Comparison of ENCODE assay signal across 14 cellular contexts in genomic region chr16:50408001-50408400, GRCh38. TPM values are rescaled to one million over a fixed set of nuclear protein-coding genes. Genes with fewer than 3 reads are reported as not detected.
DNase-seq lines count a peak whose midpoint lies in the region; ATAC-seq and TF ChIP-seq lines count a peak whose summit lies in the region.
"Had no signal": no experiment of that assay in that cellular context is flagged by ENCODE, and none has a peak within 500 bp of the region (broad histone marks: within the 10 kb centered on the region; RNA-seq: fewer than 3 reads in every experiment).

No MANE protein-coding gene starts in this region.

- no peaks in the 10 kb centered on the region for H3K27me3 ChIP-seq in effector memory CD4-positive, alpha-beta T cell (replicated peaks; ENCODE audit: control insufficient read depth, insufficient read depth, low read length, poor library complexity, severe bottlenecking)
- H3K27me3 ChIP-seq: BE2C had no signal

- peak; percentile 43 for DNase-seq in NCI-H226
- peak; percentile 28 for DNase-seq in epithelial cell of esophagus (ENCODE audit: low read depth)
- no peak for DNase-seq in omental fat pad (ENCODE audit: low spot score)
- no peak for DNase-seq in effector memory CD4-positive, alpha-beta T cell
- DNase-seq: ACHN; BE2C; C1 segment of cervical spinal cord; CD4-positive, alpha-beta T cell; DMS153; DMS79; GDM1 had no signal

- H3K4me1 ChIP-seq in effector memory CD4-positive, alpha-beta T cell (ENCODE audit: control insufficient read depth, insufficient read depth, low read length, poor library complexity, severe bottlenecking) = no peaks in the 10 kb centered on the region
- H3K4me1 ChIP-seq: BE2C, HAP-1 had no signal

- ATAC-seq in omental fat pad (ENCODE audit: low FRiP score) = peak; percentile 57
- no peak for ATAC-seq in HG03280 (IDR thresholded peaks at IDR 0.05; ENCODE audit: unreplicated experiment)
- no peak for ATAC-seq in GM18858 (IDR thresholded peaks at IDR 0.05; ENCODE audit: unreplicated experiment)

- H3K36me3 ChIP-seq in effector memory CD4-positive, alpha-beta T cell (ENCODE audit: control insufficient read depth, insufficient read depth, low read length) = no peaks in the 10 kb centered on the region
- H3K36me3 ChIP-seq: BE2C, HAP-1 had no signal

- TF ChIP-seq CTCF in epithelial cell of esophagus (IDR thresholded peaks at IDR 0.05; ENCODE audit: insufficient read depth, low read depth, low read length, missing control alignments) = no peak
- no peak for TF ChIP-seq CTCF in omental fat pad (IDR thresholded peaks at IDR 0.05)

- H3K4me3 ChIP-seq in epithelial cell of esophagus (ENCODE audit: low read length) = no peak overlapping the region
- no peak overlapping the region for H3K4me3 ChIP-seq in effector memory CD4-positive, alpha-beta T cell (ENCODE audit: insufficient read depth, low read depth, low read length, poor library complexity, severe bottlenecking)
- H3K4me3 ChIP-seq: HAP-1 had no signal

- no peaks in the 10 kb centered on the region for H3K9me3 ChIP-seq in effector memory CD4-positive, alpha-beta T cell (ENCODE audit: control insufficient read depth, low read length)
- H3K9me3 ChIP-seq: BE2C, HAP-1 had no signal

- no peak overlapping the region for H3K27ac ChIP-seq in effector memory CD4-positive, alpha-beta T cell (ENCODE audit: insufficient read depth, low read length, poor library complexity, severe bottlenecking)

RNA-seq across cellular contexts. Expression of gene BRD7, which starts 39.2 kb away (rescaled TPM):
- 10 to 100 TPM; 29.9 to 41.2 (median 38.9) TPM for total RNA-seq in omental fat pad

Comparison
In these comparisons a context has a peak if more than half of its experiments do, and no peak if none do; other contexts are left out.
1. DNase-seq: peak in NCI-H226 (single experiment) and epithelial cell of esophagus (single experiment); none in omental fat pad (single experiment) and effector memory CD4-positive, alpha-beta T cell (0 of 3).